12 cellular contexts compared by ENCODE assay signal in genomic region chr20:62644802-62645496, GRCh38. TPM values are rescaled to one million over a fixed set of nuclear protein-coding genes. Genes with fewer than 3 reads are reported as not detected.
DNase-seq lines count a peak whose midpoint lies in the region; ATAC-seq and TF ChIP-seq lines count a peak whose summit lies in the region.
"Had no signal": no experiment of that assay in that cellular context is flagged by ENCODE, and none has a peak within 500 bp of the region (broad histone marks: within the 10 kb centered on the region; RNA-seq: fewer than 3 reads in every experiment).

No MANE protein-coding gene starts in this region.

- no peaks in the 10 kb centered on the region for H3K9me3 Mint-ChIP-seq in activated T-helper 17 cell treated with anti-CD3 and anti-CD28 coated beads, Interleukin-2, amount 50 U/mL, for 72 hours
- H3K9me3 Mint-ChIP-seq: dendritic cell treated with granulocyte-macrophage colony-stimulating factor and Interleukin-4, amounts not matched to agents 40 ng/mL and 50 ng/mL, for 4 days had no signal

- no peaks in the 10 kb centered on the region for H3K36me3 Mint-ChIP-seq in activated T-helper 17 cell treated with anti-CD3 and anti-CD28 coated beads, Interleukin-2, amount 50 U/mL, for 72 hours (ENCODE audit: low read depth)

- no peaks in the 10 kb centered on the region for H3K27me3 ChIP-seq in BE2C

- H3K4me3 ChIP-seq in HFF-Myc (replicated peaks; ENCODE audit: low read depth, low read length) (peak overlapping the region; percentile 75; the same call in 1 of the 2 replicates), mucosa of descending colon (no peak overlapping the region), BE2C (ENCODE audit: low read depth, low read length) (no peak overlapping the region), lower leg skin (ENCODE audit: low read depth, poor library complexity, severe bottlenecking) (no peak overlapping the region)
- H3K4me3 ChIP-seq: hepatocyte had no signal

- no peak for ATAC-seq in activated T-helper 17 cell treated with anti-CD3 and anti-CD28 coated beads, Interleukin-2, amount 50 U/mL, for 72 hours (replicated peaks)
- ATAC-seq in mucosa of descending colon = peak; percentile 61
- ATAC-seq: T-helper 17 cell had no signal

- peak; percentile 26 for DNase-seq in CD1c-positive myeloid dendritic cell (ENCODE audit: extremely low spot score)
- DNase-seq in HFF-Myc (ENCODE audit: extremely low read depth, low read depth) = no peak
- peak; percentile 79 to 89 (median 84) for DNase-seq in mucosa of descending colon
- no peak for DNase-seq in NCI-H146 (lab: John Stamatoyannopoulos, UW)
- DNase-seq in BE2C = no peak
- no peak for DNase-seq in stimulated activated CD8-positive, alpha-beta memory T cell treated with anti-CD3 and anti-CD28 coated beads, Interleukin-4, amount 100 ng/mL, for 48 hours
- no peak for DNase-seq in lower leg skin (ENCODE audit: low spot score in 2 of 2)
- DNase-seq: T-helper 17 cell had no signal

- 61 to 68% methylated on average over 12 of the region's 12 CpGs for WGBS in lower leg skin, 2 donors

- H3K27me3 Mint-ChIP-seq in activated T-helper 17 cell treated with anti-CD3 and anti-CD28 coated beads, Interleukin-2, amount 50 U/mL, for 72 hours = no peaks in the 10 kb centered on the region
- H3K27me3 Mint-ChIP-seq: T-helper 17 cell had no signal

- peak overlapping the region; percentile 71 for H3K4me3 Mint-ChIP-seq in activated T-helper 17 cell treated with anti-CD3 and anti-CD28 coated beads, Interleukin-2, amount 50 U/mL, for 72 hours
- H3K4me3 Mint-ChIP-seq: dendritic cell treated with granulocyte-macrophage colony-stimulating factor and Interleukin-4, amounts not matched to agents 40 ng/mL and 50 ng/mL, for 4 days had no signal

- no peak for TF ChIP-seq CTCF in HFF-Myc (IDR thresholded peaks at IDR 0.05; ENCODE audit: low read depth, low read length, missing control alignments)
- no peak for TF ChIP-seq CTCF in mucosa of descending colon (IDR thresholded peaks at IDR 0.05)
- TF ChIP-seq CTCF in BE2C (IDR thresholded peaks at IDR 0.05; ENCODE audit: low read depth, low read length) = no peak
- no peak for TF ChIP-seq CTCF in lower leg skin (IDR thresholded peaks at IDR 0.05)

- H3K9me3 ChIP-seq in mucosa of descending colon = no peaks in the 10 kb centered on the region
- no peaks in the 10 kb centered on the region for H3K9me3 ChIP-seq in BE2C
- H3K9me3 ChIP-seq: thoracic aorta had no signal

- intact Hi-C loops in mucosa of descending colon (cut with DNase I, micrococcal nuclease) = no loop called here
- intact Hi-C loops in lower leg skin (cut with DNase I; ENCODE audit: low total_unique reads) = no loop called here

- peaks cover 9% of the 10 kb centered on the region for H3K4me1 Mint-ChIP-seq in activated T-helper 17 cell treated with anti-CD3 and anti-CD28 coated beads, Interleukin-2, amount 50 U/mL, for 72 hours

- TF ChIP-seq POLR2A in lower leg skin (IDR thresholded peaks at IDR 0.05) = no peak

- H3K27ac Mint-ChIP-seq in activated T-helper 17 cell treated with anti-CD3 and anti-CD28 coated beads, Interleukin-2, amount 50 U/mL, for 72 hours = no peak overlapping the region
- H3K27ac Mint-ChIP-seq: dendritic cell treated with granulocyte-macrophage colony-stimulating factor and Interleukin-4, amounts not matched to agents 40 ng/mL and 50 ng/mL, for 4 days; T-helper 17 cell had no signal

- peaks cover 65% of the 10 kb centered on the region for H3K4me1 ChIP-seq in mucosa of descending colon (ENCODE audit: low read depth)
- H3K4me1 ChIP-seq in BE2C = peaks cover 24% of the 10 kb centered on the region

- no peaks in the 10 kb centered on the region for H3K36me3 ChIP-seq in mucosa of descending colon (ENCODE audit: low read depth)
- H3K36me3 ChIP-seq in BE2C = peaks cover 7% of the 10 kb centered on the region
- H3K36me3 ChIP-seq: thoracic aorta had no signal

RNA-seq across cellular contexts. Expression of gene SLCO4A1, which starts 2.6 kb away (rescaled TPM):
- 10 to 100 TPM; 41.1 to 53.6 TPM for total RNA-seq in activated T-helper 17 cell treated with anti-CD3 and anti-CD28 coated beads, Interleukin-2, amount 50 U/mL, for 72 hours
- total RNA-seq in mucosa of descending colon (10 to 100 TPM; 13.3 to 18.5 (median 15.0) TPM), lower leg skin (100 to 1,000 TPM in 1 of 4 donors, 10 to 100 TPM in 3; 77.9 to 107 (median 81.5) TPM)
- polyA plus RNA-seq in BE2C (2012; ENCODE audit: insufficient read depth, insufficient read length, low read depth) = 15.3 TPM

Comparison
In these comparisons a context has a peak if more than half of its experiments do, and no peak if none do; other contexts are left out.
1. DNase-seq: peak in CD1c-positive myeloid dendritic cell (single experiment) and mucosa of descending colon (3 of 3); none in HFF-Myc (single experiment), NCI-H146 (single experiment), BE2C (single experiment), stimulated activated CD8-positive, alpha-beta memory T cell treated with anti-CD3 and anti-CD28 coated beads, Interleukin-4, amount 100 ng/mL, for 48 hours (single experiment) and lower leg skin (0 of 2).